1 cellular context compared by ENCODE assay signal in the genomic region with DNA sequence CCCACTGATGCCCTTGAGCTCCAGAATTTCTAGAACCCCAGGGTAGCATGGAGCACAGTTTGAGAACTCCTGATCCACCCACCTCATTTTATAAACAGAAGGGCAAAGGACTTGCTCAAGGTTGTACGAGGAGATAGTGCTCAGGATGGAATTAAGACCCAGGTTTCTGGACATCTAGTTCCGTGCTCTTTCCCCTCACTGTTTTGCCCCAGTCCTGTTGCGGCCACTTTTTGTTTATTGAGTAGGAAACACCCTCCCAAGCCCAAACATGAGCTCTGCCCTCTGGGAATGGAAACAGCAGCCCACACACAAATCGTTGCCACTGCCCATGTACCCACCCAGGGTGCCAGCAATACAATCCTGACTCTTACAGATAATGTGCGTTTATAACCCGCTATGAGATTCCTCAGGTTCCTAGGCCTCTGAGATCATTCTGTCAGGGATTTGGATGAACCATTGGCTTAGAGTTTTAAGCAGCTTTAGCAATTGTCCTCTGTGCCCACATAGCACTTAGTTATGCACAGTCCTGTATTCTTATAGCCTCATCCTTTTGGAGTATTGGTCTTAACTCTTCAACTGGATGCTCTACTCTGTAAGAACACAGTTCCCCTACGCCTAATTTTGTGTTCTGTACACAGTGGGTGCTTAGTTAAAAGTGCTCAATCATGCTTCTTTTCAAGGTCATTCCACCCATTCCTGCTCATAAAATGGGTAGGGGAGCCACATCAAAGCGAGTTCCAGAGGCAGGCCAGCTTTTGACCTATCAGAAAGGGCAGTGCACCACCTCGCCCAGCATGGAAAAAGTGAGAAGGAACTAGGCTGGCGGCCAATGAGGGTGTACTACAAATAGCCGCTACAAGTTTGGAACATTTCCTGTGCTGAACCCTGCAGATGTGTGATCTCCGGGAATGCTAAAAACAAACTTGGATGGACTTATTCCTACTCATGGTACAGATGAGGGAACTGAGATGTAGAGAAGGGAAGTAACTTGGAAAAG.
TF ChIP-seq lines count a peak whose summit lies in the region.

No MANE protein-coding gene starts in this region.

TF ChIP-seq in SK-N-SH treated with all-trans-retinoic acid at 6 μM for 48 hours, 23 proteins besides CTCF, POLR2A, EP300 and RAD21 (continued from another document):
- TF ChIP-seq TSHZ2 (CRISPR knock-in tag; IDR thresholded peaks at IDR 0.05), result no peak
- no peak for TF ChIP-seq OSR1 (CRISPR knock-in tag; IDR thresholded peaks at IDR 0.05)
- no peak for TF ChIP-seq ARNTL (CRISPR knock-in tag; IDR thresholded peaks at IDR 0.05; ENCODE audit: borderline replicate concordance, low read depth)
